In genomic region chr1:63087966-63088365, GRCh38 we compare ENCODE assay signal across 11 cellular contexts.
A peak's percentile ranks its signal among the peaks of the same experiment; 100 is the strongest.
DNase-seq lines count a peak whose midpoint lies in the region; ATAC-seq and TF ChIP-seq lines count a peak whose summit lies in the region.
"Had no signal": no experiment of that assay in that cellular context is flagged by ENCODE, and none has a peak within 500 bp of the region (broad histone marks: within the 10 kb centered on the region; RNA-seq: fewer than 3 reads in every experiment).

No MANE protein-coding gene starts in this region.

- no peaks in the 10 kb centered on the region for H3K4me1 Mint-ChIP-seq in activated CD4-positive, alpha-beta T cell treated with anti-CD3 and anti-CD28 coated beads, Interleukin-2, amount 10 ng/mL, durations not matched to agents 24 days and 14 days
- H3K4me1 Mint-ChIP-seq in activated T-cell treated with anti-CD3 and anti-CD28 coated beads, Interleukin-2, amount 50 U/mL, for 4 hours (ENCODE audit: low read depth), result no peaks in the 10 kb centered on the region
- H3K4me1 Mint-ChIP-seq: central memory CD8-positive, alpha-beta T cell had no signal

- H3K9me3 Mint-ChIP-seq in activated CD4-positive, alpha-beta T cell treated with anti-CD3 and anti-CD28 coated beads, Interleukin-2, amount 10 ng/mL, durations not matched to agents 24 days and 14 days, result no peaks in the 10 kb centered on the region
- no peaks in the 10 kb centered on the region for H3K9me3 Mint-ChIP-seq in activated T-cell treated with anti-CD3 and anti-CD28 coated beads, Interleukin-2, amount 50 U/mL, for 4 hours

- TF ChIP-seq CTCF in GM10266 (IDR thresholded peaks at IDR 0.05; ENCODE audit: control insufficient read depth, insufficient read depth, low read depth, missing control alignments), result no peak

- DNase-seq in NCI-H2196 (lab: John Stamatoyannopoulos, UW; ENCODE audit: unreplicated experiment) (peak; percentile 11), NCI-H2196 treated with DMSO at 0.1 percent for 48 hours (lab: John Stamatoyannopoulos, UW; ENCODE audit: unreplicated experiment) (no peak), SK-N-DZ (ENCODE audit: low spot score) (peak; percentile 12), head of caudate nucleus (peak; percentile 14 to 82 (median 63)), posterior cingulate gyrus (peak; percentile 15 to 92 (median 52)), GM10266 (ENCODE audit: extremely low spot score) (no peak)
- DNase-seq in activated CD4-positive, alpha-beta T cell treated with anti-CD3 and anti-CD28 coated beads, Interleukin-2, amount 10 ng/mL, durations not matched to agents 24 days and 14 days, result no peak
- DNase-seq in activated T-cell treated with anti-CD3 and anti-CD28 coated beads, Interleukin-2, amount 50 U/mL, for 4 hours, result no peak
- DNase-seq: stimulated activated CD4-positive, alpha-beta T cell treated with anti-CD3 and anti-CD28 coated beads, Interleukin-15, amount 100 ng/mL, for 24 hours; SW 1271 had no signal

- no peak for ATAC-seq in activated T-cell treated with anti-CD3 and anti-CD28 coated beads, Interleukin-2, amount 50 U/mL, for 4 hours

- H3K27ac Mint-ChIP-seq in activated CD4-positive, alpha-beta T cell treated with anti-CD3 and anti-CD28 coated beads, Interleukin-2, amount 10 ng/mL, durations not matched to agents 24 days and 14 days, result no peak overlapping the region

- H3K4me3 Mint-ChIP-seq in activated CD4-positive, alpha-beta T cell treated with anti-CD3 and anti-CD28 coated beads, Interleukin-2, amount 10 ng/mL, durations not matched to agents 24 days and 14 days, result no peak overlapping the region
- no peak overlapping the region for H3K4me3 Mint-ChIP-seq in activated T-cell treated with anti-CD3 and anti-CD28 coated beads, Interleukin-2, amount 50 U/mL, for 4 hours
- H3K4me3 Mint-ChIP-seq: central memory CD8-positive, alpha-beta T cell had no signal

- no peaks in the 10 kb centered on the region for H3K36me3 Mint-ChIP-seq in activated CD4-positive, alpha-beta T cell treated with anti-CD3 and anti-CD28 coated beads, Interleukin-2, amount 10 ng/mL, durations not matched to agents 24 days and 14 days (ENCODE audit: low read depth)
- H3K36me3 Mint-ChIP-seq in activated T-cell treated with anti-CD3 and anti-CD28 coated beads, Interleukin-2, amount 50 U/mL, for 4 hours (ENCODE audit: insufficient read depth), result no peaks in the 10 kb centered on the region

- intact Hi-C loops in head of caudate nucleus (cut with DNase I) (no loop called here), posterior cingulate gyrus (cut with DNase I) (no loop called here)
- intact Hi-C loops in activated CD4-positive, alpha-beta T cell treated with anti-CD3 and anti-CD28 coated beads, Interleukin-2, amount 10 ng/mL, durations not matched to agents 24 days and 14 days (cut with micrococcal nuclease), result no loop called here

- H3K27me3 Mint-ChIP-seq in activated CD4-positive, alpha-beta T cell treated with anti-CD3 and anti-CD28 coated beads, Interleukin-2, amount 10 ng/mL, durations not matched to agents 24 days and 14 days, result peaks cover 4% of the 10 kb centered on the region
- peaks cover 21% of the 10 kb centered on the region for H3K27me3 Mint-ChIP-seq in activated T-cell treated with anti-CD3 and anti-CD28 coated beads, Interleukin-2, amount 50 U/mL, for 4 hours (ENCODE audit: low read depth)

Comparison
In these comparisons a context has a peak if more than half of its experiments do, and no peak if none do; other contexts are left out.
1. DNase-seq: peak in NCI-H2196 (single experiment), SK-N-DZ (single experiment), head of caudate nucleus (42 of 42) and posterior cingulate gyrus (10 of 10); none in NCI-H2196 treated with DMSO at 0.1 percent for 48 hours (single experiment), activated CD4-positive, alpha-beta T cell treated with anti-CD3 and anti-CD28 coated beads, Interleukin-2, amount 10 ng/mL, durations not matched to agents 24 days and 14 days (single experiment), GM10266 (single experiment) and activated T-cell treated with anti-CD3 and anti-CD28 coated beads, Interleukin-2, amount 50 U/mL, for 4 hours (single experiment).